In genomic region chr6:7219310-7219709, GRCh38 we compare ENCODE assay signal across 8 cellular contexts.
DNase-seq lines count a peak whose midpoint lies in the region; ATAC-seq and TF ChIP-seq lines count a peak whose summit lies in the region.
"Had no signal": no experiment of that assay in that cellular context is flagged by ENCODE, and none has a peak within 500 bp of the region (broad histone marks: within the 10 kb centered on the region; RNA-seq: fewer than 3 reads in every experiment).

No MANE protein-coding gene starts in this region.

- TF ChIP-seq POLR2A in testis (IDR thresholded peaks at IDR 0.05), result no peak

- H3K4me1 ChIP-seq in testis, result peaks cover 50% of the 10 kb centered on the region

- H3K36me3 ChIP-seq in MG63 (peaks cover 73% of the 10 kb centered on the region), testis (ENCODE audit: low read depth, missing control alignments) (no peaks in the 10 kb centered on the region)

- H3K27me3 ChIP-seq in MG63 (no peaks in the 10 kb centered on the region), testis (no peaks in the 10 kb centered on the region)
- H3K27me3 ChIP-seq: sigmoid colon had no signal

- H3K27ac ChIP-seq in testis, result peak overlapping the region; percentile 69

- DNase-seq in MG63 (peak; percentile 60), astrocyte of the hippocampus (ENCODE audit: low read depth, low spot score) (peak; percentile 50), left lobe of liver (ENCODE audit: low spot score) (peak; percentile 96), testis (peak; percentile 76), NCI-H1436 treated with DMSO at 0.1 percent for 48 hours (lab: John Stamatoyannopoulos, UW) (no peak), HuH-7.5 (ENCODE audit: low spot score) (no peak)
- DNase-seq: sigmoid colon had no signal

- TF ChIP-seq CTCF in testis (IDR thresholded peaks at IDR 0.05), result no peak

- intact Hi-C loops in testis (cut with DNase I; ENCODE audit: low total_unique reads), result no loop called here

- H3K4me3 ChIP-seq in MG63 (no peak overlapping the region), testis (no peak overlapping the region)
- H3K4me3 ChIP-seq: sigmoid colon had no signal

- WGBS in testis, 2 donors, result 39 to 50% methylated on average over 6 of the region's 6 CpGs

- ATAC-seq in left lobe of liver, result peak; percentile 61
- ATAC-seq in HG02623 (IDR thresholded peaks at IDR 0.05; ENCODE audit: unreplicated experiment), result no peak

- no peaks in the 10 kb centered on the region for H3K9me3 ChIP-seq in MG63
- H3K9me3 ChIP-seq in testis, result no peaks in the 10 kb centered on the region
- H3K9me3 ChIP-seq: sigmoid colon had no signal

Comparison
In these comparisons a context has a peak if more than half of its experiments do, and no peak if none do; other contexts are left out.
1. DNase-seq: peak in MG63 (single experiment), astrocyte of the hippocampus (single experiment), left lobe of liver (single experiment) and testis (single experiment); none in NCI-H1436 treated with DMSO at 0.1 percent for 48 hours (single experiment) and HuH-7.5 (single experiment).